27 cellular contexts compared by ENCODE assay signal in genomic region chr5:60927450-60927849, GRCh38.
"Had no signal": no experiment of that assay in that cellular context is flagged by ENCODE, and none has a peak within 500 bp of the region (broad histone marks: within the 10 kb centered on the region; RNA-seq: fewer than 3 reads in every experiment).

No MANE protein-coding gene starts in this region.

- H3K27me3 ChIP-seq: colonic mucosa, esophagus squamous epithelium, gastrocnemius medialis, heart right ventricle had no signal

- H3K4me3 ChIP-seq: colonic mucosa, esophagus squamous epithelium, gastrocnemius medialis, heart right ventricle, left ventricle myocardium inferior, lower lobe of right lung, mucosa of descending colon had no signal

- DNase-seq: colonic mucosa; cortex of kidney; effector CD8-positive, alpha-beta T cell; effector memory CD8-positive, alpha-beta T cell; endodermal cell; erythroblast; esophagus squamous epithelium; foreskin fibroblast; foreskin melanocyte; gastrocnemius medialis; glutamatergic neuron; head of caudate nucleus; heart right ventricle; hippocampal formation; left cardiac atrium; left ventricle myocardium inferior; lower lobe of right lung; mesenchymal stem cell; mucosa of descending colon; naive B cell had no signal

- H3K4me1 ChIP-seq: colonic mucosa, esophagus squamous epithelium, gastrocnemius medialis, left ventricle myocardium inferior, lower lobe of right lung had no signal

- ATAC-seq: effector memory CD8-positive, alpha-beta T cell; esophagus mucosa; gastrocnemius medialis; heart right ventricle; left cardiac atrium; lower lobe of right lung; mucosa of descending colon had no signal

- H3K9me3 ChIP-seq: colonic mucosa, esophagus squamous epithelium, gastrocnemius medialis, heart right ventricle, left ventricle myocardium inferior, lower lobe of right lung, mucosa of descending colon had no signal

- FAIRE-seq: endometrium, islet of Langerhans, keratinocyte had no signal

- H3K4me1 Mint-ChIP-seq: endodermal cell, mesothelial cell of epicardium, naive B cell had no signal

- H3K36me3 ChIP-seq: colonic mucosa had no signal

- H3K27me3 Mint-ChIP-seq: dendritic cell treated with granulocyte-macrophage colony-stimulating factor and Interleukin-4, amounts not matched to agents 40 ng/mL and 50 ng/mL, for 4 days; effector memory CD8-positive, alpha-beta T cell; naive B cell had no signal

- H3K27ac ChIP-seq: colonic mucosa, epithelial cell of prostate, esophagus squamous epithelium, gastrocnemius medialis, heart right ventricle, left ventricle myocardium inferior, lower lobe of right lung had no signal

- H3K4me3 Mint-ChIP-seq: dendritic cell treated with granulocyte-macrophage colony-stimulating factor and Interleukin-4, amounts not matched to agents 40 ng/mL and 50 ng/mL, for 4 days; effector memory CD8-positive, alpha-beta T cell; endodermal cell; mesothelial cell of epicardium; naive B cell had no signal

- H3K27ac Mint-ChIP-seq: dendritic cell treated with granulocyte-macrophage colony-stimulating factor and Interleukin-4, amounts not matched to agents 40 ng/mL and 50 ng/mL, for 4 days; effector memory CD8-positive, alpha-beta T cell; endodermal cell; mesothelial cell of epicardium had no signal

- H3K9me3 Mint-ChIP-seq: dendritic cell treated with granulocyte-macrophage colony-stimulating factor and Interleukin-4, amounts not matched to agents 40 ng/mL and 50 ng/mL, for 4 days; effector memory CD8-positive, alpha-beta T cell; endodermal cell; mesothelial cell of epicardium; naive B cell had no signal
